Comparison of ENCODE assay signal across 8 cellular contexts in the genomic region with DNA sequence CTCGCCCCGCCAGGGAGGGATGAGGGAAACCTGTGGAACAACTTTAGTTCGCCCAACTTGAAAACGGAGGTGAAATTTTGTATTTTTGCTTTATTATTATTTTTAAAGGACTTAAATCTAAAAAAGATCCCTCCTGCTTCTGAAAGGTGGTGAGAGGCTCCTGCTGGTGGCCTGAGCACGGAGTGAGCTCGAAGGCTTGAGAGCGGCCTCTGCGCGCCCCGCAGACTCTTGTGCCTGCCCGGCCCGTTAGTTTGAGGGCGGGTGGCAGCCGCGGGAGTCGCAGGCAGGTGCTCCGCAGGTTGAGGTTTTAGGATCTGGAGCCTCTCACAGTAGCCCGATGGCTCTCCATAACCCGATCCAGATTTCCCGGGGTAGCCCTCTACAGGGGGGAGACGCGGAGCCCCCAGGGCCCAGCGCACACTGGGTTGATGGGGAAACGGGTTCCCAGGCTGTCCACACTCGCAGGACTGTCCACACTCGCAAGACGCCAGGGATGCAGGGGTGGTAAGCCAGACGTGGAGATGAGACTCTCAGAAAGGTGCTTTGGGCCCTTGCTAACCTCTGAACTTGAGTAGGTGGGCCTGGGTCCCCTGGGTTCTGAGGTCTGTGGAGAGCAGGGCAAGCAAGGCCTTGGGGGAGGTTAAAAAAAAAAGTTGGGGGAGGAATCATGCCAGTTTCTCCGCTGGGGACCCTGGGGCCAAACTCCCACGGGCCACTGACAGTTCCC. TPM values are rescaled to one million over a fixed set of nuclear protein-coding genes. Genes with fewer than 3 reads are reported as not detected.
DNase-seq lines count a peak whose midpoint lies in the region; ATAC-seq and TF ChIP-seq lines count a peak whose summit lies in the region.

No MANE protein-coding gene starts in this region.

- intact Hi-C loops in esophagus squamous epithelium (cut with DNase I): loop anchor here (10.0 kb wide), 1 partner anchor 291 kb away; no protein-coding TSS in a partner anchor

- no peaks in the 10 kb centered on the region for H3K36me3 Mint-ChIP-seq in T-cell
- no peaks in the 10 kb centered on the region for H3K36me3 Mint-ChIP-seq in neural progenitor cell

- H3K27me3 Mint-ChIP-seq in T-cell (peaks cover 15 to 22% of the 10 kb centered on the region in 2 donors), neural progenitor cell (ENCODE audit: insufficient read depth, low read depth) (peaks cover 51% of the 10 kb centered on the region)

- no peaks in the 10 kb centered on the region for H3K9me3 Mint-ChIP-seq in T-cell
- H3K9me3 Mint-ChIP-seq in neural progenitor cell: no peaks in the 10 kb centered on the region

- POLR2A ChIA-PET in T-cell (lab: Charles Lee): no interaction called here

- CTCF ChIA-PET in T-cell (lab: Charles Lee): no interaction called here

- H3K4me1 ChIP-seq in esophagus squamous epithelium (peaks cover 21 to 51% (median 35%) of the 10 kb centered on the region in 3 donors), neural progenitor cell (peaks cover 17% of the 10 kb centered on the region)

- no peaks in the 10 kb centered on the region for H3K79me2 ChIP-seq in neural progenitor cell (ENCODE audit: low read depth)

- H2AFZ ChIP-seq in neural progenitor cell (replicated peaks): peak overlapping the region; percentile 93

- no peak for TF ChIP-seq POLR2A in esophagus squamous epithelium (IDR thresholded peaks at IDR 0.05)

- H3K4me2 ChIP-seq in neural progenitor cell: peak overlapping the region; percentile 94

- H3F3A ChIP-seq in neural progenitor cell (ENCODE audit: low read depth): peaks cover 5% of the 10 kb centered on the region

- 15 to 43% methylated on average over 9 to 24 of the region's 30 CpGs for WGBS in esophagus squamous epithelium, 2 donors

- TF ChIP-seq CTCF in GM13977 (IDR thresholded peaks at IDR 0.05; ENCODE audit: extremely low read depth, insufficient read depth, missing control alignments) (no peak), esophagus squamous epithelium (IDR thresholded peaks at IDR 0.05) (no peak), neural progenitor cell (IDR thresholded peaks at IDR 0.05) (no peak)

- DNase-seq in GM13977 (ENCODE audit: low spot score) (peak; percentile 18), T-cell (peak in 6 of 34 experiments; percentile 7 to 24 (median 19)), esophagus squamous epithelium (lab: John Stamatoyannopoulos, UW) (no peak), neural progenitor cell (ENCODE audit: low spot score) (peak; percentile 65), NCI-H226 (no peak), NCI-H2227 treated with DMSO at 0.1 percent for 48 hours (lab: John Stamatoyannopoulos, UW) (no peak)
- no peak for DNase-seq in effector CD8-positive, alpha-beta T cell (lab: John Stamatoyannopoulos, UW)

- H3K27ac ChIP-seq in esophagus squamous epithelium: peak overlapping the region; percentile 71 to 84 (median 80)
- H3K27ac ChIP-seq in neural progenitor cell: no peak overlapping the region

- peak overlapping the region; percentile 89 to 93 (median 90) for H3K4me3 Mint-ChIP-seq in T-cell
- H3K4me3 Mint-ChIP-seq in neural progenitor cell: peak overlapping the region; percentile 68

- no peak overlapping the region for H3K9ac ChIP-seq in neural progenitor cell

- no peaks in the 10 kb centered on the region for H3K36me3 ChIP-seq in esophagus squamous epithelium
- H3K36me3 ChIP-seq in neural progenitor cell: no peaks in the 10 kb centered on the region

- no peaks in the 10 kb centered on the region for H3K9me3 ChIP-seq in esophagus squamous epithelium
- H3K9me3 ChIP-seq in neural progenitor cell (ENCODE audit: low read depth): no peaks in the 10 kb centered on the region

- ATAC-seq in T-cell (replicated peaks in 1 of 4) (no peak), HG02610 (IDR thresholded peaks at IDR 0.05; ENCODE audit: unreplicated experiment) (no peak)

- H3K4me3 ChIP-seq in esophagus squamous epithelium: peak overlapping the region; percentile 51 to 79 (median 58)
- peak overlapping the region; percentile 63 for H3K4me3 ChIP-seq in neural progenitor cell

- H3K4me1 Mint-ChIP-seq in T-cell (peaks cover 43 to 64% (median 56%) of the 10 kb centered on the region in 3 donors), neural progenitor cell (peaks cover 24% of the 10 kb centered on the region)

- in situ Hi-C loops in GM13977 (cut with MboI; ENCODE audit: low pct_unique_long_range_greater_than_20kb, low sequenced_read_pairs, unreplicated experiment): loop anchor here (10.0 to 25.0 kb wide), 2 partner anchors 291 to 787 kb away; no protein-coding TSS in a partner anchor

- H3K27me3 ChIP-seq in esophagus squamous epithelium: peaks cover 0 to 61% (median 21%) of the 10 kb centered on the region in 4 donors
- peaks cover 93% of the 10 kb centered on the region for H3K27me3 ChIP-seq in neural progenitor cell

- peaks cover 9% of the 10 kb centered on the region for H4K20me1 ChIP-seq in neural progenitor cell (ENCODE audit: low read depth)

- H3K27ac Mint-ChIP-seq in T-cell (peak overlapping the region; percentile 90 to 92), neural progenitor cell (no peak overlapping the region)

RNA-seq across cellular contexts. Expression of a gene that starts 46.3 kb away (rescaled TPM):
- total RNA-seq in T-cell (10 to 100 TPM in 3 of 5 donors, 1 to 10 TPM in 2; 9.3 to 12.9 (median 10.7) TPM), esophagus squamous epithelium (10 to 100 TPM in 1 of 4 donors, 1 to 10 TPM in 3; 3.6 to 10.9 (median 5.3) TPM), neural progenitor cell (ENCODE audit: low replicate concordance) (16.3 and 22.5 TPM in 2 replicates)

Comparison
In these comparisons a context has a peak if more than half of its experiments do, and no peak if none do; other contexts are left out.
1. DNase-seq: peak in GM13977 (single experiment) and neural progenitor cell (single experiment); none in esophagus squamous epithelium (single experiment), NCI-H226 (single experiment), NCI-H2227 treated with DMSO at 0.1 percent for 48 hours (single experiment) and effector CD8-positive, alpha-beta T cell (single experiment).